In the genomic region with DNA sequence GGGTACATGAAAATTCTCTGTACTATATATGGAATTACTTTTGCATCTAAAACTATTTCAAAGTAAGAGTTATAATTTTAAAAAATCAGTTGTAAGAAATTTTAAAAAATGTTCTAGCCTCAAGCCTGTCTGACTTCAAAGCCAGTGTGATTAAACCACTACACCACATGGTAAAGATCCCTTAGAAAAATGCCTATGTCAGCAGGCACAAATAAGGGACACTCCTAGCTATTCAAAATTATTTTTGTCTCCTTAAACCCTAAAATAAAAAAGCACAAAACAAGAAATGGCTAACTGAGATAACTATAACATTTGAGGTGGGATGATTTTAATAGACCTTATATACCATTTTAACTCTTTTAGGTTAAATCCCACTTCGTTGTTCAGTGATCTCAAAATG, we compare ENCODE assay signal across 20 cellular contexts.
DNase-seq lines count a peak whose midpoint lies in the region; ATAC-seq, FAIRE-seq and TF ChIP-seq lines count a peak whose summit lies in the region.
"Had no signal": no experiment of that assay in that cellular context is flagged by ENCODE, and none has a peak within 500 bp of the region (broad histone marks: within the 10 kb centered on the region; RNA-seq: fewer than 3 reads in every experiment).

No MANE protein-coding gene starts in this region.

- H3K4ac ChIP-seq in IMR-90 (ENCODE audit: low read depth, low read length) (no peak overlapping the region), H1 (replicated peaks; ENCODE audit: insufficient read length, low read depth, low read length) (no peak overlapping the region)

- H3K79me2 ChIP-seq in H1 (ENCODE audit: control insufficient read depth in 1 of 2, insufficient read depth in 2 of 2, low read length in 2 of 2) = no peaks in the 10 kb centered on the region

- ATAC-seq in IMR-90 (ENCODE audit: low read depth) (no peak), HG03139 (IDR thresholded peaks at IDR 0.05; ENCODE audit: unreplicated experiment) (no peak)
- ATAC-seq: GM12878, HCT116 had no signal

- POLR2A ChIA-PET in IMR-90 (lab: Charles Lee; ENCODE audit: unreplicated experiment) = no interaction called here
- POLR2A ChIA-PET in H1 (lab: Charles Lee; ENCODE audit: partially characterized antibody) = no interaction called here

- H4K8ac ChIP-seq in IMR-90 (ENCODE audit: low read depth in 2 of 2, low read length in 2 of 2) (no peak overlapping the region), H1 (ENCODE audit: extremely low read depth, insufficient read depth, low read length) (no peak overlapping the region)

- peak overlapping the region; percentile 77 for H3K27ac Mint-ChIP-seq in type B pancreatic cell
- H3K27ac Mint-ChIP-seq: B cell; CD4-positive, CD25-positive, alpha-beta regulatory T cell; CD8-positive, alpha-beta memory T cell; H9 had no signal

- intact Hi-C loops in IMR-90 (cut with micrococcal nuclease) = no loop called here

- no peak for TF ChIP-seq RAD21 in IMR-90 (IDR thresholded peaks at IDR 0.05; ENCODE audit: low read length)
- TF ChIP-seq RAD21 in H1 (IDR thresholded peaks at IDR 0.05 in 1 of 2, conservative IDR thresholded peaks at IDR 0.05 in 1 of 2; ENCODE audit: low read depth in 2 of 2, low read length in 2 of 2) = no peak

- H3K27me3 ChIP-seq in IMR-90 (ENCODE audit: control insufficient read depth, insufficient read depth, low read length) (no peaks in the 10 kb centered on the region), SJSA1 (replicated peaks) (no peaks in the 10 kb centered on the region), H1 (replicated peaks in 1 of 4; ENCODE audit: control insufficient read depth in 3 of 4, extremely low read depth in 1 of 4, insufficient read depth in 3 of 4, low read length in 3 of 4) (no peaks in the 10 kb centered on the region)
- H3K27me3 ChIP-seq: BLaER1 had no signal

- H4K5ac ChIP-seq in IMR-90 (ENCODE audit: low read depth, low read length) (no peak overlapping the region), H1 (ENCODE audit: insufficient read length, low read depth, low read length) (no peak overlapping the region)

- no CpG with 5 or more reads among the region's 1 CpG for WGBS in IMR-90 (ENCODE audit: extremely low coverage in 2 of 2, insufficient read length in 1 of 2), 2 experiments
- 89% methylated on average over 1 of the region's 1 CpG; no CpG with 5 or more reads in 1 of the 2 experiments for WGBS in H1 (ENCODE audit: extremely low coverage in 1 of 2, insufficient coverage in 1 of 2, insufficient read length in 1 of 2, insufficient replicate concordance in 2 of 2, low coverage in 1 of 2, low lambda C conversion rate in 2 of 2, missing lambda C conversion rate in 1 of 2), 2 experiments

- H2AFZ ChIP-seq in IMR-90 (replicated peaks; ENCODE audit: low read length, poor library complexity) = no peak overlapping the region
- H2AFZ ChIP-seq in H1 (ENCODE audit: low read length) = no peak overlapping the region
- H2AFZ ChIP-seq: GM23248 had no signal

- H4K20me1 ChIP-seq in IMR-90 (ENCODE audit: insufficient read depth, low read length) (no peaks in the 10 kb centered on the region), H1 (replicated peaks in 1 of 2; ENCODE audit: control insufficient read depth in 1 of 2, insufficient read depth in 2 of 2, low read length in 2 of 2) (no peaks in the 10 kb centered on the region)
- H4K20me1 ChIP-seq: BLaER1 had no signal

- H3K79me1 ChIP-seq in IMR-90 (ENCODE audit: low read depth in 1 of 2, low read length in 2 of 2) (no peaks in the 10 kb centered on the region), H1 (ENCODE audit: low read depth, low read length) (no peaks in the 10 kb centered on the region)

- CTCF ChIA-PET in IMR-90 (lab: Yijun Ruan, JAX) = no interaction called here
- CTCF ChIA-PET in H1 (lab: Charles Lee; ENCODE audit: partially characterized antibody) = no interaction called here

- H3K27ac ChIP-seq in IMR-90 (ENCODE audit: insufficient read depth, low read length) (no peak overlapping the region), SJSA1 (peak overlapping the region; percentile 81), H1 (ENCODE audit: low read depth, low read length) (no peak overlapping the region)
- H3K27ac ChIP-seq: BLaER1, C4-2B, GM23248 had no signal

- no peak for TF ChIP-seq EP300 in H1 (IDR thresholded peaks at IDR 0.05; ENCODE audit: borderline replicate concordance in 1 of 2, low read depth in 2 of 2, low read length in 2 of 2)

- no peak overlapping the region for H2BK20ac ChIP-seq in IMR-90 (ENCODE audit: low read depth, low read length)
- H2BK20ac ChIP-seq in H1 (ENCODE audit: low read length) = no peak overlapping the region

- H2BK15ac ChIP-seq in IMR-90 (ENCODE audit: low read depth, low read length) (no peak overlapping the region), H1 (ENCODE audit: low read length) (no peak overlapping the region)

- TF ChIP-seq CTCF in IMR-90 (conservative IDR thresholded peaks at IDR 0.05; ENCODE audit: low read depth, low read length) = no peak
- no peak for TF ChIP-seq CTCF in H1 (IDR thresholded peaks at IDR 0.05; ENCODE audit: control extremely low read depth in 1 of 3, insufficient read depth in 1 of 3, low read depth in 1 of 3, low read length in 3 of 3)
- no peak for TF ChIP-seq CTCF in type B pancreatic cell (conservative IDR thresholded peaks at IDR 0.05)
- TF ChIP-seq CTCF in GM10266 (IDR thresholded peaks at IDR 0.05; ENCODE audit: control insufficient read depth, insufficient read depth, low read depth, missing control alignments) = no peak

- H3K23ac ChIP-seq in IMR-90 (ENCODE audit: low read depth, low read length) = no peak overlapping the region
- H3K23ac ChIP-seq in H1 (ENCODE audit: insufficient read length) = no peak overlapping the region

- H3K9me3 ChIP-seq in IMR-90 (ENCODE audit: control insufficient read depth, insufficient read depth, low read length) = no peaks in the 10 kb centered on the region
- H3K9me3 ChIP-seq in SJSA1 (replicated peaks) = no peaks in the 10 kb centered on the region
- H3K9me3 ChIP-seq in H1 (ENCODE audit: insufficient read depth in 2 of 2, low read depth in 1 of 2, low read length in 1 of 2) = no peaks in the 10 kb centered on the region
- H3K9me3 ChIP-seq: BLaER1 had no signal

- H3K4me2 ChIP-seq in IMR-90 (ENCODE audit: low read depth, low read length) (no peak overlapping the region), H1 (ENCODE audit: insufficient read depth in 1 of 2, low read depth in 2 of 2, low read length in 2 of 2) (no peak overlapping the region)
- H3K4me2 ChIP-seq: BLaER1 had no signal

- peaks cover 10% of the 10 kb centered on the region for H3K4me1 Mint-ChIP-seq in type B pancreatic cell (ENCODE audit: unreplicated experiment)
- H3K4me1 Mint-ChIP-seq: B cell; CD4-positive, CD25-positive, alpha-beta regulatory T cell; CD8-positive, alpha-beta memory T cell had no signal

- no peaks in the 10 kb centered on the region for H3K36me3 Mint-ChIP-seq in type B pancreatic cell
- H3K36me3 Mint-ChIP-seq: CD4-positive, CD25-positive, alpha-beta regulatory T cell; CD8-positive, alpha-beta memory T cell had no signal

- H2BK120ac ChIP-seq in IMR-90 (ENCODE audit: low read depth, low read length) (no peak overlapping the region), H1 (replicated peaks; ENCODE audit: low read depth, low read length) (no peak overlapping the region)

- no peak for FAIRE-seq in H1 (lab: Jason Lieb, UNC)
- FAIRE-seq: G401.6, GM12878, GM19239 had no signal

- no peak for DNase-seq in IMR-90
- DNase-seq in SJSA1 (ENCODE audit: low read depth in 1 of 2, low spot score in 2 of 2) = no peak
- DNase-seq in H1 (ENCODE audit: low read depth in 1 of 2, low spot score in 2 of 2) = no peak
- no peak for DNase-seq in type B pancreatic cell (ENCODE audit: extremely low spot score, unreplicated experiment)
- DNase-seq in central memory CD4-positive, alpha-beta T cell = no peak
- DNase-seq in GM10266 (ENCODE audit: extremely low spot score) = no peak
- DNase-seq: CD4-positive, CD25-positive, alpha-beta regulatory T cell; CD8-positive, alpha-beta memory T cell; DMS53; DMS79 treated with DMSO at 0.1 percent for 48 hours; H9 had no signal

- peaks cover 16% of the 10 kb centered on the region for H3K27me3 Mint-ChIP-seq in type B pancreatic cell
- H3K27me3 Mint-ChIP-seq: B cell; CD4-positive, CD25-positive, alpha-beta regulatory T cell; CD8-positive, alpha-beta memory T cell had no signal

- H3K9me3 Mint-ChIP-seq in type B pancreatic cell = no peaks in the 10 kb centered on the region
- H3K9me3 Mint-ChIP-seq: CD4-positive, CD25-positive, alpha-beta regulatory T cell; CD8-positive, alpha-beta memory T cell; H9 had no signal

- H3K9ac ChIP-seq in IMR-90 (ENCODE audit: low read depth, low read length) (no peak overlapping the region), H1 (replicated peaks in 1 of 4; ENCODE audit: extremely low read depth in 1 of 4, low read depth in 3 of 4, low read length in 3 of 4) (no peak overlapping the region)
- H3K9ac ChIP-seq: BLaER1, GM23248 had no signal

- H2BK5ac ChIP-seq in IMR-90 (ENCODE audit: low read depth, low read length, poor library complexity, severe bottlenecking) (no peak overlapping the region), H1 (ENCODE audit: low read depth, low read length) (no peak overlapping the region)

- H3K4me3 ChIP-seq in IMR-90 (ENCODE audit: insufficient read depth, low read depth, low read length) (no peak overlapping the region), SJSA1 (no peak overlapping the region), H1 (ENCODE audit: extremely low read depth in 1 of 4, insufficient read depth in 2 of 4, low read depth in 3 of 4, low read length in 4 of 4) (no peak overlapping the region)
- H3K4me3 ChIP-seq: BLaER1, GM12878, GM23248 had no signal

- no peak overlapping the region for H2AK9ac ChIP-seq in IMR-90 (replicated peaks; ENCODE audit: low read depth, low read length, poor library complexity)

- H3K56ac ChIP-seq in IMR-90 (ENCODE audit: extremely low read depth, insufficient read depth, low read length) (no peak overlapping the region), H1 (replicated peaks; ENCODE audit: insufficient read length, low read depth, low read length) (no peak overlapping the region)

- H3K18ac ChIP-seq in IMR-90 (ENCODE audit: low read depth, low read length) (no peak overlapping the region), H1 (ENCODE audit: extremely low read depth, low read length) (no peak overlapping the region)

- H3K9me1 ChIP-seq in IMR-90 (ENCODE audit: insufficient read depth, low read length) = peaks cover 2% of the 10 kb centered on the region; the same call in 1 of the 2 replicates

- no peak overlapping the region for H3K4me3 Mint-ChIP-seq in type B pancreatic cell
- H3K4me3 Mint-ChIP-seq: B cell; CD4-positive, CD25-positive, alpha-beta regulatory T cell; CD8-positive, alpha-beta memory T cell; H9 had no signal

- in situ Hi-C loops in IMR-90 (cut with MboI; ENCODE audit: low sequenced_read_pairs) = no loop called here

- TF ChIP-seq POLR2A in IMR-90 (IDR thresholded peaks at IDR 0.05; ENCODE audit: low read depth, low read length) (no peak), H1 (IDR thresholded peaks at IDR 0.05; ENCODE audit: control extremely low read depth in 1 of 2, low read depth in 2 of 2, low read length in 2 of 2) (no peak)

- H2AK5ac ChIP-seq in IMR-90 (ENCODE audit: low read depth, low read length) (no peak overlapping the region), H1 (ENCODE audit: low read depth, low read length) (no peak overlapping the region)

- H3K4me1 ChIP-seq in IMR-90 (ENCODE audit: control insufficient read depth, insufficient read depth, low read length) = peaks cover 4% of the 10 kb centered on the region
- H3K4me1 ChIP-seq in SJSA1 (replicated peaks) = peaks cover 39% of the 10 kb centered on the region
- H3K4me1 ChIP-seq in H1 (replicated peaks in 1 of 4; ENCODE audit: control insufficient read depth in 3 of 4, insufficient read depth in 4 of 4, low read length in 3 of 4) = peaks cover 0 to 6% (median 2%) of the 10 kb centered on the region in 4 experiments; a peak in 4 of 7 replicates
- H3K4me1 ChIP-seq: BLaER1 had no signal

- dilution Hi-C loops in IMR-90 (cut with HindIII; ENCODE audit: low sequenced_read_pairs, unreplicated experiment) = no loop called here

- no TSS peak for BruUV-seq in IMR-90 (replicated peaks; lab: Mats Ljungman, UMichigan)

- H3K14ac ChIP-seq in IMR-90 (replicated peaks; ENCODE audit: low read depth, low read length) (no peak overlapping the region), H1 (ENCODE audit: insufficient read length) (no peak overlapping the region)

- no peaks in the 10 kb centered on the region for H3K23me2 ChIP-seq in H1 (ENCODE audit: low read depth, low read length)

- no peak overlapping the region for H2BK12ac ChIP-seq in H1 (ENCODE audit: low read depth, low read length)

- H4K91ac ChIP-seq in IMR-90 (ENCODE audit: insufficient read depth, low read depth, low read length) = no peak overlapping the region
- H4K91ac ChIP-seq in H1 (replicated peaks; ENCODE audit: insufficient read length, low read length) = no peak overlapping the region

- H3K36me3 ChIP-seq in IMR-90 (ENCODE audit: control insufficient read depth, insufficient read depth, low read length) = no peaks in the 10 kb centered on the region
- no peaks in the 10 kb centered on the region for H3K36me3 ChIP-seq in SJSA1
- no peaks in the 10 kb centered on the region for H3K36me3 ChIP-seq in H1 (ENCODE audit: control insufficient read depth in 2 of 4, insufficient read depth in 4 of 4, low read length in 3 of 4)
- H3K36me3 ChIP-seq: BLaER1 had no signal
